Comparison of ENCODE assay signal across 8 cellular contexts in the genomic region with DNA sequence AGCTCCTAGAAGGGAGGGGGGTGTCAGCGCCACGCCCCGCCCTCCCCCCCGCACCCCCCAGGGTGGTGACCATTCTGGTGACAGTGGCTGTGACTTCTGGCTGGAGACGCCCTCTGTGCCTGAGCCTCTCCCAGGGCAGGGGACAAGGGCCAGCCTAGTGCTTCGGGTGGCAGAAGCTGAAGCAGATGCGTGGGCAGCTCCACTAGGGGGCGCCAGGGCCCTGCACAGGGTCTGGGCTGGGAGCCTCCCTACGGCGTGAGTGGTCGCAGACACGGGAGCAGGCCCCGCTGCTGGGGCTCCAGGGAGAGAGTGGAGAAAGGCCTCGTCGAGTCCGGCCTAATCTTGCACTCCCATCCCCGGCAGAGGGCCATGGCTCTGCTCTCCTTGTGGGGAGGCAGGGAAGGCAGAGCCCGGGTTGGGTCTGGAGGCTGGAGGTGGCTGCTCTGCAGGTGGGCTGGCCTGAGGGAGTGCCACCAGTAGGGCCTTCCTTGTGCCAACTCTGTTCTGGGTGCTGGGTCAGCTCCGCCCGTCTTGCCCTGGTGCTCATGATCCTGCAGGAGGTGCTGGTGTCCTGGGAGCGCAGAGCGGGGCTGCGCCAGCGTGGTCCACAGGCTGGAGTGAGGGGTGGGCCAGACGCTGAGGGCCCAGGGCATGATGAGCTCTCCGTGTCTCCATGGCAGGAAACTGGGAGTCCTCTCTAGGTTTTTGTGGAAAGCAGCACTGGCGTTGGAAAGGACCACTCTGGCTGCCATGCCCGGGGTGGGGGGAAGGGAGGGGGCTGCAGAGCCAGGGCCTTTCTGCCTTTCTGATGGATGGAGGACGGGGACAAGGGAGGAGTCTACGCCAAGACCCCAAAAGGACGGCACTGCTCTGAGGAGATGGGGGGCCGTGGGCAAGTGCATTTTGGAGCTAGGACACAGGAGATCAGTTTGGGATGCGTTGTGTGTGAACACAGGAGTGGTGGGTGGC. TPM values are rescaled to one million over a fixed set of nuclear protein-coding genes. Genes with fewer than 3 reads are reported as not detected.
DNase-seq lines count a peak whose midpoint lies in the region; ATAC-seq, FAIRE-seq and TF ChIP-seq lines count a peak whose summit lies in the region.

No MANE protein-coding gene starts in this region.

- TF ChIP-seq CTCF in endothelial cell of umbilical vein (IDR thresholded peaks at IDR 0.05; ENCODE audit: extremely low read depth in 1 of 2, insufficient read depth in 1 of 2, low read depth in 1 of 2, low read length in 2 of 2) (peak; percentile 79 to 94), osteoblast (IDR thresholded peaks at IDR 0.05; ENCODE audit: extremely low read depth, low read depth, low read length) (peak; percentile 55)

- intact Hi-C loops in endothelial cell of umbilical vein (cut with micrococcal nuclease) = loop anchor here (5.0 to 10.0 kb wide), 2 partner anchors 43 to 195 kb away; partner anchors contain the start of genes ASPSCR1 and CCDC57

- H3K4me2 ChIP-seq in endothelial cell of umbilical vein (ENCODE audit: insufficient read depth, low read length) (no peak overlapping the region), osteoblast (ENCODE audit: insufficient read depth, low read length) (no peak overlapping the region)

- no peaks in the 10 kb centered on the region for H3K36me3 ChIP-seq in endothelial cell of umbilical vein (ENCODE audit: control insufficient read depth in 2 of 2, extremely low read depth in 1 of 2, insufficient read depth in 2 of 2, low read length in 2 of 2)
- no peaks in the 10 kb centered on the region for H3K36me3 ChIP-seq in osteoblast (ENCODE audit: insufficient read depth, low read length)

- H3K79me2 ChIP-seq in endothelial cell of umbilical vein (ENCODE audit: control insufficient read depth, insufficient read depth, low read length) (peaks cover 5% of the 10 kb centered on the region), osteoblast (ENCODE audit: insufficient read depth, low read length) (peaks cover 8% of the 10 kb centered on the region)

- ATAC-seq in activated CD8-positive, alpha-beta T cell treated with anti-CD3 and anti-CD28 coated beads, Interleukin-2, amount 10 ng/mL, durations not matched to agents 7 days and 5 days = no peak
- ATAC-seq in GM18519 (IDR thresholded peaks at IDR 0.05; ENCODE audit: low FRiP score, unreplicated experiment) = no peak
- no peak for ATAC-seq in GM19351 (IDR thresholded peaks at IDR 0.05; ENCODE audit: unreplicated experiment)

- POLR2A ChIA-PET in activated CD8-positive, alpha-beta T cell treated with anti-CD3 and anti-CD28 coated beads, Interleukin-2, amount 10 ng/mL, durations not matched to agents 7 days and 5 days (lab: Charles Lee) = interaction anchor here (0.7 to 1.8 kb wide), 4 partner anchors 11 to 131 kb away, joined by 3 to 12 read pairs (median 3); partner anchors contain the start of gene MAFG
- POLR2A ChIA-PET in endothelial cell of umbilical vein (lab: Charles Lee) = no interaction called here

- dilution Hi-C loops in endothelial cell of umbilical vein (cut with MboI; ENCODE audit: extremely low pct_ligation_motif_present, low sequenced_read_pairs) = no loop called here

- H3K9me3 ChIP-seq in endothelial cell of umbilical vein (replicated peaks; ENCODE audit: control insufficient read depth, insufficient read depth, low read length) (no peaks in the 10 kb centered on the region), osteoblast (ENCODE audit: low read depth, low read length) (no peaks in the 10 kb centered on the region)

- CTCF ChIA-PET in activated CD8-positive, alpha-beta T cell treated with anti-CD3 and anti-CD28 coated beads, Interleukin-2, amount 10 ng/mL, durations not matched to agents 7 days and 5 days (lab: Charles Lee) = interaction anchor here (0.6 to 6.1 kb wide), 29 partner anchors 9 to 351 kb away, joined by 3 to 138 read pairs (median 4); partner anchors contain the start of genes DCXR, MAFG, NOTUM and PYCR1
- CTCF ChIA-PET in endothelial cell of umbilical vein (lab: Charles Lee) = interaction anchor here (0.7 to 9.1 kb wide), 32 partner anchors 9 to 291 kb away, joined by 3 to 345 read pairs (median 4); partner anchors contain the start of genes ARHGDIA, DCXR, MAFG and NOTUM

- peaks cover 9% of the 10 kb centered on the region for H3K36me3 Mint-ChIP-seq in activated CD8-positive, alpha-beta T cell treated with anti-CD3 and anti-CD28 coated beads, Interleukin-2, amount 10 ng/mL, durations not matched to agents 7 days and 5 days (ENCODE audit: low read depth)

- no peak overlapping the region for H3K9ac ChIP-seq in endothelial cell of umbilical vein (replicated peaks; ENCODE audit: extremely low read depth, insufficient read depth, low read length)

- no peak overlapping the region for H3K27ac ChIP-seq in endothelial cell of umbilical vein (ENCODE audit: insufficient read depth, low read depth, low read length)
- no peak overlapping the region for H3K27ac ChIP-seq in osteoblast (ENCODE audit: low read depth, low read length)

- H2AFZ ChIP-seq in endothelial cell of umbilical vein (ENCODE audit: low read depth, low read length) = no peak overlapping the region
- no peak overlapping the region for H2AFZ ChIP-seq in osteoblast (ENCODE audit: low read length)

- no peak overlapping the region for H3K27ac Mint-ChIP-seq in activated CD8-positive, alpha-beta T cell treated with anti-CD3 and anti-CD28 coated beads, Interleukin-2, amount 10 ng/mL, durations not matched to agents 7 days and 5 days

- no TSS peak for BruUV-seq in endothelial cell of umbilical vein (replicated peaks; lab: Mats Ljungman, UMichigan)

- peaks cover 22% of the 10 kb centered on the region for H3K4me1 Mint-ChIP-seq in activated CD8-positive, alpha-beta T cell treated with anti-CD3 and anti-CD28 coated beads, Interleukin-2, amount 10 ng/mL, durations not matched to agents 7 days and 5 days (ENCODE audit: low read depth)

- no peak for FAIRE-seq in endothelial cell of umbilical vein (lab: Jason Lieb, UNC)

- TF ChIP-seq POLR2A in endothelial cell of umbilical vein (IDR thresholded peaks at IDR 0.05; ENCODE audit: low read depth, low read length) = no peak

- no peaks in the 10 kb centered on the region for H3K27me3 Mint-ChIP-seq in activated CD8-positive, alpha-beta T cell treated with anti-CD3 and anti-CD28 coated beads, Interleukin-2, amount 10 ng/mL, durations not matched to agents 7 days and 5 days (ENCODE audit: low read depth)

- H3K4me3 Mint-ChIP-seq in activated CD8-positive, alpha-beta T cell treated with anti-CD3 and anti-CD28 coated beads, Interleukin-2, amount 10 ng/mL, durations not matched to agents 7 days and 5 days = peak overlapping the region; percentile 36

- DNase-seq in NCI-H1417 (lab: John Stamatoyannopoulos, UW) = peak; percentile 39 to 60 (median 49)
- DNase-seq in NCI-H1417 treated with DMSO at 0.1 percent for 48 hours (lab: John Stamatoyannopoulos, UW) = no peak
- DNase-seq in NCI-H748 (lab: John Stamatoyannopoulos, UW; ENCODE audit: unreplicated experiment) = peak; percentile 68
- DNase-seq in activated CD8-positive, alpha-beta T cell treated with anti-CD3 and anti-CD28 coated beads, Interleukin-2, amount 10 ng/mL, durations not matched to agents 7 days and 5 days = peak; percentile 76
- DNase-seq in endothelial cell of umbilical vein (ENCODE audit: low read depth, low spot score) = peak; percentile 39
- peak; percentile 98 for DNase-seq in osteoblast (ENCODE audit: insufficient read length, low spot score, missing footprints)

- H4K20me1 ChIP-seq in endothelial cell of umbilical vein (replicated peaks; ENCODE audit: control insufficient read depth, extremely low read depth, insufficient read depth, low read length) (no peaks in the 10 kb centered on the region), osteoblast (ENCODE audit: insufficient read depth, low read length) (peaks cover 28% of the 10 kb centered on the region)

- H3K27me3 ChIP-seq in endothelial cell of umbilical vein (ENCODE audit: control insufficient read depth in 2 of 2, insufficient read depth in 2 of 2, low read length in 2 of 2) = no peaks in the 10 kb centered on the region
- H3K27me3 ChIP-seq in osteoblast (ENCODE audit: insufficient read depth, low read length) = no peaks in the 10 kb centered on the region

- H3K9me3 Mint-ChIP-seq in activated CD8-positive, alpha-beta T cell treated with anti-CD3 and anti-CD28 coated beads, Interleukin-2, amount 10 ng/mL, durations not matched to agents 7 days and 5 days (ENCODE audit: insufficient read depth) = no peaks in the 10 kb centered on the region

- no peak overlapping the region for H3K4me3 ChIP-seq in endothelial cell of umbilical vein (replicated peaks in 1 of 3; ENCODE audit: insufficient read depth in 1 of 3, low read depth in 1 of 3, low read length in 3 of 3)
- H3K4me3 ChIP-seq in osteoblast (ENCODE audit: insufficient read depth, low read length) = no peak overlapping the region

- H3K9me1 ChIP-seq in endothelial cell of umbilical vein (replicated peaks; ENCODE audit: control insufficient read depth, extremely low read depth, insufficient read depth, low read length) = no peaks in the 10 kb centered on the region

- H3K4me1 ChIP-seq in endothelial cell of umbilical vein (ENCODE audit: control insufficient read depth, extremely low read depth, insufficient read depth, low read length) (peaks cover 12% of the 10 kb centered on the region), osteoblast (ENCODE audit: insufficient read depth, low read length) (peaks cover 21% of the 10 kb centered on the region)

RNA-seq across cellular contexts. Expression of gene CENPX, which starts 2.5 kb away (rescaled TPM):
- 10 to 100 TPM; 86.7 to 87.7 TPM for total RNA-seq in activated CD8-positive, alpha-beta T cell treated with anti-CD3 and anti-CD28 coated beads, Interleukin-2, amount 10 ng/mL, durations not matched to agents 7 days and 5 days
- 56.2 and 68.0 TPM in 2 replicates for total RNA-seq in endothelial cell of umbilical vein
- 67.2 and 67.6 TPM in 2 replicates for polyA plus RNA-seq in endothelial cell of umbilical vein
- 54.9 and 73.0 TPM in 2 replicates for polyA plus RNA-seq in endothelial cell of umbilical vein (2011; cell fraction: cytosol; rRNA removed)
- polyA plus RNA-seq in endothelial cell of umbilical vein (2011; cell fraction: nucleus; rRNA removed) = 54.2 and 58.1 TPM in 2 replicates
- polyA plus RNA-seq in endothelial cell of umbilical vein (2012) = 46.4 and 47.4 TPM in 2 replicates
- polyA minus RNA-seq in endothelial cell of umbilical vein = 13.8 and 18.6 TPM in 2 replicates
- 52.5 TPM for polyA minus RNA-seq in endothelial cell of umbilical vein (2011; cell fraction: cytosol; rRNA and poly(A)+ RNA removed)
- polyA minus RNA-seq in endothelial cell of umbilical vein (2011; cell fraction: nucleus; rRNA and poly(A)+ RNA removed) = 3.8 and 8.9 TPM in 2 replicates
- total RNA-seq in osteoblast = 13.8 and 18.8 TPM in 2 replicates

RNA-seq across cellular contexts. Expression of gene LRRC45, which starts 2.9 kb away (rescaled TPM):
- 10 to 100 TPM; 58.3 to 58.9 TPM for total RNA-seq in activated CD8-positive, alpha-beta T cell treated with anti-CD3 and anti-CD28 coated beads, Interleukin-2, amount 10 ng/mL, durations not matched to agents 7 days and 5 days
- total RNA-seq in endothelial cell of umbilical vein (18.6 and 22.9 TPM in 2 replicates), osteoblast (12.1 and 13.4 TPM in 2 replicates)
- polyA plus RNA-seq in endothelial cell of umbilical vein = 7.6 and 8.1 TPM in 2 replicates
- polyA plus RNA-seq in endothelial cell of umbilical vein (2011; cell fraction: cytosol; rRNA removed) = 6.1 and 10.3 TPM in 2 replicates
- polyA plus RNA-seq in endothelial cell of umbilical vein (2011; cell fraction: nucleus; rRNA removed) = 53.9 and 58.6 TPM in 2 replicates
- polyA plus RNA-seq in endothelial cell of umbilical vein (2012) = 6.4 and 10.3 TPM in 2 replicates
- 4.6 and 6.7 TPM in 2 replicates for polyA minus RNA-seq in endothelial cell of umbilical vein
- 18.1 TPM for polyA minus RNA-seq in endothelial cell of umbilical vein (2011; cell fraction: cytosol; rRNA and poly(A)+ RNA removed)
- 6.9 and 9.7 TPM in 2 replicates for polyA minus RNA-seq in endothelial cell of umbilical vein (2011; cell fraction: nucleus; rRNA and poly(A)+ RNA removed)

RNA-seq across cellular contexts. Expression of gene RAC3, which starts 11.3 kb away (rescaled TPM):
- 10 to 100 TPM; 12.9 to 13.1 TPM for total RNA-seq in activated CD8-positive, alpha-beta T cell treated with anti-CD3 and anti-CD28 coated beads, Interleukin-2, amount 10 ng/mL, durations not matched to agents 7 days and 5 days
- 34.1 and 35.4 TPM in 2 replicates for total RNA-seq in endothelial cell of umbilical vein
- polyA plus RNA-seq in endothelial cell of umbilical vein = 56.0 and 91.1 TPM in 2 replicates
- 37.4 and 51.2 TPM in 2 replicates for polyA plus RNA-seq in endothelial cell of umbilical vein (2011; cell fraction: cytosol; rRNA removed)
- 50.0 and 55.7 TPM in 2 replicates for polyA plus RNA-seq in endothelial cell of umbilical vein (2011; cell fraction: nucleus; rRNA removed)
- 23.4 and 52.5 TPM in 2 replicates for polyA plus RNA-seq in endothelial cell of umbilical vein (2012)
- polyA minus RNA-seq in endothelial cell of umbilical vein = 22.6 and 24.3 TPM in 2 replicates
- polyA minus RNA-seq in endothelial cell of umbilical vein (2011; cell fraction: cytosol; rRNA and poly(A)+ RNA removed) = 7.6 TPM
- 9.2 and 19.1 TPM in 2 replicates for polyA minus RNA-seq in endothelial cell of umbilical vein (2011; cell fraction: nucleus; rRNA and poly(A)+ RNA removed)
- total RNA-seq in osteoblast = 0.59 and 1.8 TPM in 2 replicates

RNA-seq across cellular contexts. Expression of gene DCXR, which starts 17.3 kb away (rescaled TPM):
- 100 to 1,000 TPM; 141 TPM for total RNA-seq in activated CD8-positive, alpha-beta T cell treated with anti-CD3 and anti-CD28 coated beads, Interleukin-2, amount 10 ng/mL, durations not matched to agents 7 days and 5 days
- total RNA-seq in endothelial cell of umbilical vein (75.2 and 93.0 TPM in 2 replicates), osteoblast (23.9 and 31.8 TPM in 2 replicates)
- 178 and 241 TPM in 2 replicates for polyA plus RNA-seq in endothelial cell of umbilical vein
- 153 and 181 TPM in 2 replicates for polyA plus RNA-seq in endothelial cell of umbilical vein (2011; cell fraction: cytosol; rRNA removed)
- 150 and 164 TPM in 2 replicates for polyA plus RNA-seq in endothelial cell of umbilical vein (2011; cell fraction: nucleus; rRNA removed)
- polyA plus RNA-seq in endothelial cell of umbilical vein (2012) = 106 and 108 TPM in 2 replicates
- polyA minus RNA-seq in endothelial cell of umbilical vein = 41.9 and 53.2 TPM in 2 replicates
- 39.0 TPM for polyA minus RNA-seq in endothelial cell of umbilical vein (2011; cell fraction: cytosol; rRNA and poly(A)+ RNA removed)
- 8.4 and 18.0 TPM in 2 replicates for polyA minus RNA-seq in endothelial cell of umbilical vein (2011; cell fraction: nucleus; rRNA and poly(A)+ RNA removed)

RNA-seq across cellular contexts. Expression of gene RFNG, which starts 31.4 kb away (rescaled TPM):
- 10 to 100 TPM; 19.4 to 20.8 TPM for total RNA-seq in activated CD8-positive, alpha-beta T cell treated with anti-CD3 and anti-CD28 coated beads, Interleukin-2, amount 10 ng/mL, durations not matched to agents 7 days and 5 days
- total RNA-seq in endothelial cell of umbilical vein (33.7 and 36.9 TPM in 2 replicates), osteoblast (46.3 and 52.7 TPM in 2 replicates)
- 40.0 and 59.2 TPM in 2 replicates for polyA plus RNA-seq in endothelial cell of umbilical vein
- 14.3 and 27.7 TPM in 2 replicates for polyA plus RNA-seq in endothelial cell of umbilical vein (2011; cell fraction: cytosol; rRNA removed)
- 122 and 156 TPM in 2 replicates for polyA plus RNA-seq in endothelial cell of umbilical vein (2011; cell fraction: nucleus; rRNA removed)
- polyA plus RNA-seq in endothelial cell of umbilical vein (2012) = 22.3 and 37.7 TPM in 2 replicates
- 13.8 and 16.9 TPM in 2 replicates for polyA minus RNA-seq in endothelial cell of umbilical vein
- 8.5 TPM for polyA minus RNA-seq in endothelial cell of umbilical vein (2011; cell fraction: cytosol; rRNA and poly(A)+ RNA removed)
- 14.9 and 33.9 TPM in 2 replicates for polyA minus RNA-seq in endothelial cell of umbilical vein (2011; cell fraction: nucleus; rRNA and poly(A)+ RNA removed)
